ENCODE assay signal across 17 cellular contexts in the genomic region with DNA sequence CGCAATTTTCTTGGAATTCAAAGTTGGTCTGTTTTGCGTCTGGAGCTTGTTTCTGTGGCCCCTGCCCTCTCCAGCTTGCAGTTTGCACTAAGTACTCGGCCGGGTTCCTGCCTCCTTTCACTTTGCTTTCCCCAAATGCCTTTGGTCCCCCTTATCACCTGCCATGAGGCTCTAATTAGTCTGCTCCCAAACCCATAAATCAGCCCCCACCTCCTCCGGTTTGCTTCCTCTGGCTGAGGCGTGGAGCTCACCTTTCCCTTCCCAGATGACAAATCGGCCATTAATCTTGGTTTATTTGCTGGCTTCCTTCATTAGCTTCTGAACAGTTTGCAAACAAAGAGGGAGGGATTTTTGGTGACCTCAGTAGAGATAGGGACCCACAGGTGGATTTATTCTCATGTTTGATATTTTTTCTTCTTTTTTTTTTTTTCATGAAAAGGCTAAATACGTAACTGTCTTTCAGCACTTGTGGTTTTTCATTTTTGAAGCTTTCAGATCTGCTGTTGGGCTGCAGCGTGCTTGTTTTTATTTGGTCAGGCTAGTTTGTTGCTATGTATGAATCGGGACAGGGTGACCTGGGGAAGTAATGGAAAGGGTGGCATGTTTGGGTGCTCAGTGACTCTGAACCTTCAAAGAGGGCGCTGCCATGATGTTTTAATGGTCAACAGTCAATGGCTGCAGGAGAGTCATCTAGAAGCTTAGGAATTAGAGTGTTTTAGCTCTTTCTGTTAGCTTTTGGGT.
DNase-seq lines count a peak whose midpoint lies in the region; ATAC-seq lines count a peak whose summit lies in the region.
"Had no signal": no experiment of that assay in that cellular context is flagged by ENCODE, and none has a peak within 500 bp of the region (broad histone marks: within the 10 kb centered on the region; RNA-seq: fewer than 3 reads in every experiment).

No MANE protein-coding gene starts in this region.

- H3K9ac ChIP-seq in neuronal stem cell (ENCODE audit: low read depth, low read length, poor library complexity): no peak overlapping the region
- H3K9ac ChIP-seq: SK-N-SH had no signal

- H3K9me3 ChIP-seq in neuronal stem cell (replicated peaks in 1 of 2; ENCODE audit: control insufficient read depth in 2 of 2, insufficient read depth in 1 of 2, low read depth in 1 of 2, low read length in 2 of 2): no peaks in the 10 kb centered on the region
- H3K9me3 ChIP-seq: HAP-1, SK-N-SH had no signal

- H2BK12ac ChIP-seq in neuronal stem cell (ENCODE audit: low read length): no peak overlapping the region

- no peaks in the 10 kb centered on the region for H3K27me3 Mint-ChIP-seq in activated T-cell treated with anti-CD3 and anti-CD28 coated beads, Interleukin-2, amount 50 U/mL, for 72 hours (ENCODE audit: low read depth)

- peak overlapping the region; percentile 56 for H4K91ac ChIP-seq in neuronal stem cell (ENCODE audit: low read depth, low read length, poor library complexity)

- H4K8ac ChIP-seq in neuronal stem cell (ENCODE audit: low read depth, low read length): no peak overlapping the region

- H3K9me3 Mint-ChIP-seq in activated T-cell treated with anti-CD3 and anti-CD28 coated beads, Interleukin-2, amount 50 U/mL, for 72 hours: peaks cover 1 to 4% of the 10 kb centered on the region in 2 donors

- H3K4me1 Mint-ChIP-seq in activated T-cell treated with anti-CD3 and anti-CD28 coated beads, Interleukin-2, amount 50 U/mL, for 72 hours (ENCODE audit: low read depth): no peaks in the 10 kb centered on the region

- H2BK120ac ChIP-seq in neuronal stem cell (ENCODE audit: low read depth, low read length): no peak overlapping the region

- H3K4me3 Mint-ChIP-seq in activated T-cell treated with anti-CD3 and anti-CD28 coated beads, Interleukin-2, amount 50 U/mL, for 72 hours: no peak overlapping the region
- H3K4me3 Mint-ChIP-seq: T-cell had no signal

- H3K4me1 ChIP-seq in neuronal stem cell (ENCODE audit: control insufficient read depth in 2 of 2, insufficient read depth in 1 of 2, low read depth in 1 of 2, low read length in 2 of 2): peaks cover 5 to 9% of the 10 kb centered on the region in 2 donors
- H3K4me1 ChIP-seq: HAP-1 had no signal

- H3K36me3 ChIP-seq in neuronal stem cell (replicated peaks in 1 of 2; ENCODE audit: control insufficient read depth in 2 of 2, insufficient read depth in 2 of 2, low read length in 2 of 2): no peaks in the 10 kb centered on the region
- H3K36me3 ChIP-seq: HAP-1 had no signal

- no peak for ATAC-seq in GM19467 (IDR thresholded peaks at IDR 0.05; ENCODE audit: unreplicated experiment)
- no peak for ATAC-seq in activated T-cell treated with anti-CD3 and anti-CD28 coated beads, Interleukin-2, amount 50 U/mL, for 72 hours (replicated peaks in 1 of 2)
- ATAC-seq: T-cell had no signal

- H3K4ac ChIP-seq in neuronal stem cell (ENCODE audit: low read length): no peak overlapping the region

- no CpG with 5 or more reads among the region's 11 CpGs for WGBS in neuronal stem cell (ENCODE audit: extremely low coverage in 2 of 2, insufficient read length in 2 of 2, insufficient replicate concordance in 1 of 2), 2 donors

- H2AFZ ChIP-seq in neuronal stem cell (ENCODE audit: low read length): no peak overlapping the region

- H3K27ac ChIP-seq in neuronal stem cell (replicated peaks; ENCODE audit: low read length): no peak overlapping the region
- H3K27ac ChIP-seq: C4-2B, HL-60 had no signal

- H3K79me1 ChIP-seq in neuronal stem cell (ENCODE audit: low read depth, low read length): peaks cover 2% of the 10 kb centered on the region

- DNase-seq in COLO668 (lab: John Stamatoyannopoulos, UW; ENCODE audit: unreplicated experiment) (peak; percentile 50), NCI-H146 (lab: John Stamatoyannopoulos, UW) (peak; percentile 52), SK-N-DZ (ENCODE audit: low spot score) (peak; percentile 45), neuronal stem cell (ENCODE audit: low spot score) (no peak), NCI-H1105 treated with DMSO at 0.1 percent for 48 hours (lab: John Stamatoyannopoulos, UW) (no peak)
- DNase-seq in activated T-cell treated with anti-CD3 and anti-CD28 coated beads, Interleukin-2, amount 50 U/mL, for 72 hours: no peak
- DNase-seq: EL, NCI-H1436, NCI-H2107, NCI-H2227 treated with DMSO at 0.1 percent for 48 hours, NCI-H526 treated with DMSO at 0.1 percent for 48 hours, SK-N-SH, T-cell had no signal

- H3K18ac ChIP-seq in neuronal stem cell (ENCODE audit: low read length): peak overlapping the region; percentile 1

- no peak overlapping the region for H3K4me2 ChIP-seq in neuronal stem cell (ENCODE audit: insufficient read depth, low read length, poor library complexity, severe bottlenecking)
- H3K4me2 ChIP-seq: SK-N-SH had no signal

- peak overlapping the region; percentile 84 for H2BK15ac ChIP-seq in neuronal stem cell (ENCODE audit: low read length)

- H3K36me3 Mint-ChIP-seq in activated T-cell treated with anti-CD3 and anti-CD28 coated beads, Interleukin-2, amount 50 U/mL, for 72 hours (ENCODE audit: insufficient read depth in 2 of 2): no peaks in the 10 kb centered on the region
- H3K36me3 Mint-ChIP-seq: T-cell had no signal

- no peak overlapping the region for H2BK5ac ChIP-seq in neuronal stem cell (ENCODE audit: low read length)

- H3K4me3 ChIP-seq in neuronal stem cell (ENCODE audit: low read length in 2 of 2): no peak overlapping the region
- H3K4me3 ChIP-seq: HAP-1 had no signal

- no peak overlapping the region for H3K23ac ChIP-seq in neuronal stem cell (ENCODE audit: low read depth, low read length, poor library complexity)

- H3K14ac ChIP-seq in neuronal stem cell (ENCODE audit: low read length): no peak overlapping the region

- peaks cover 0 to 4% (median 0%) of the 10 kb centered on the region in 3 experiments for H3K27me3 ChIP-seq in neuronal stem cell (ENCODE audit: control insufficient read depth in 3 of 3, insufficient read depth in 3 of 3, low read depth in 1 of 3, low read length in 3 of 3)

- H2AK5ac ChIP-seq in neuronal stem cell (ENCODE audit: low read depth, low read length): peak overlapping the region; percentile 85

- H3K27ac Mint-ChIP-seq in activated T-cell treated with anti-CD3 and anti-CD28 coated beads, Interleukin-2, amount 50 U/mL, for 72 hours: no peak overlapping the region
- H3K27ac Mint-ChIP-seq: T-cell had no signal

Comparison
In these comparisons a context has a peak if more than half of its experiments do, and no peak if none do; other contexts are left out.
1. DNase-seq: peak in COLO668 (single experiment), NCI-H146 (single experiment) and SK-N-DZ (single experiment); none in neuronal stem cell (single experiment), NCI-H1105 treated with DMSO at 0.1 percent for 48 hours (single experiment) and activated T-cell treated with anti-CD3 and anti-CD28 coated beads, Interleukin-2, amount 50 U/mL, for 72 hours (0 of 2).